Comparison of ENCODE assay signal across 1 cellular context in genomic region chr9:136539427-136540412, GRCh38.
A peak's percentile ranks its signal among the peaks of the same experiment; 100 is the strongest.
TF ChIP-seq lines count a peak whose summit lies in the region.

No MANE protein-coding gene starts in this region.

TF ChIP-seq in GM12878, 131 proteins besides CTCF, POLR2A, EP300 and RAD21 (continued from another document and continues in another):
- TF ChIP-seq E4F1 (IDR thresholded peaks at IDR 0.05; ENCODE audit: borderline replicate concordance, partially characterized antibody) (no peak), IRF5 (IDR thresholded peaks at IDR 0.05; ENCODE audit: borderline replicate concordance) (no peak), SP1 (IDR thresholded peaks at IDR 0.05; ENCODE audit: low read depth, low read length) (no peak), GATAD2B (conservative IDR thresholded peaks at IDR 0.05; ENCODE audit: low read depth) (no peak), RBBP5 (conservative IDR thresholded peaks at IDR 0.05) (no peak), ZNF687 (IDR thresholded peaks at IDR 0.05) (no peak), ELK1 (IDR thresholded peaks at IDR 0.05; ENCODE audit: low read depth, low read length) (no peak), ATF2 (IDR thresholded peaks at IDR 0.05; ENCODE audit: low read length) (no peak), ATF3 (IDR thresholded peaks at IDR 0.05; ENCODE audit: borderline replicate concordance, extremely low read depth, low read depth, low read length) (no peak), TCF7 (IDR thresholded peaks at IDR 0.05; ENCODE audit: borderline replicate concordance) (no peak), ZBTB4 (CRISPR knock-in tag; IDR thresholded peaks at IDR 0.05) (no peak), HDAC2 (IDR thresholded peaks at IDR 0.05) (no peak), RCOR1 (conservative IDR thresholded peaks at IDR 0.05; ENCODE audit: low read depth, low read length) (no peak), SRF (IDR thresholded peaks at IDR 0.05; ENCODE audit: low read depth in 2 of 2, low read length in 2 of 2) (no peak), BACH1 (IDR thresholded peaks at IDR 0.05; ENCODE audit: borderline replicate concordance) (no peak), MEF2B (IDR thresholded peaks at IDR 0.05; ENCODE audit: partially characterized antibody, poor library complexity, severe bottlenecking) (no peak), EGR1 (IDR thresholded peaks at IDR 0.05; ENCODE audit: borderline replicate concordance in 1 of 2, low read depth in 2 of 2, low read length in 2 of 2) (peak in 1 of 2 experiments; percentile 3; a peak in 1 of 3 replicates), IRF3 (IDR thresholded peaks at IDR 0.05) (no peak), CREB1 (IDR thresholded peaks at IDR 0.05; ENCODE audit: low read depth) (0 out of 2 replicates have a peak, but pooled peaks have one; percentile 32), NFIC (IDR thresholded peaks at IDR 0.05; ENCODE audit: low read depth, low read length) (no peak), GABPA (IDR thresholded peaks at IDR 0.05; ENCODE audit: low read depth) (no peak), ZBTB11 (CRISPR knock-in tag; IDR thresholded peaks at IDR 0.05) (no peak), PKNOX1 (IDR thresholded peaks at IDR 0.05) (peak; percentile 11; the same call in 1 of the 2 replicates), CHD2 (IDR thresholded peaks at IDR 0.05; ENCODE audit: borderline replicate concordance, low read depth, low read length) (no peak), BRCA1 (IDR thresholded peaks at IDR 0.05; ENCODE audit: low read depth, low read length) (no peak), SMAD1 (IDR thresholded peaks at IDR 0.05; ENCODE audit: low read depth, partially characterized antibody) (no peak), HDGF (IDR thresholded peaks at IDR 0.05) (no peak), NR2C2 (IDR thresholded peaks at IDR 0.05; ENCODE audit: borderline replicate concordance, control insufficient read depth, insufficient read length, low read depth) (no peak), PAX5 (IDR thresholded peaks at IDR 0.05; ENCODE audit: borderline replicate concordance, low read depth, low read length) (no peak), SMC3 (IDR thresholded peaks at IDR 0.05; ENCODE audit: borderline replicate concordance, low read length) (no peak), CHD1 (IDR thresholded peaks at IDR 0.05; ENCODE audit: low read depth, low read length) (no peak), SMAD5 (IDR thresholded peaks at IDR 0.05; ENCODE audit: low read depth) (no peak), SIX5 (IDR thresholded peaks at IDR 0.05; ENCODE audit: low read depth, low read length, severe bottlenecking) (no peak), ATF7 (IDR thresholded peaks at IDR 0.05; ENCODE audit: low read depth) (peak; percentile 55), FOXM1 (IDR thresholded peaks at IDR 0.05; ENCODE audit: low read depth, low read length) (no peak), ESRRA (IDR thresholded peaks at IDR 0.05; ENCODE audit: low read length) (no peak), POU2F2 (IDR thresholded peaks at IDR 0.05; ENCODE audit: borderline replicate concordance, low read depth, low read length) (no peak), E2F4 (IDR thresholded peaks at IDR 0.05; ENCODE audit: low read depth, low read length) (no peak; the same call in 1 of the 2 replicates), IKZF1 (conservative IDR thresholded peaks at IDR 0.05) (peak; percentile 54)
